Comparison of ENCODE assay signal across 8 cellular contexts in genomic region chr19:51593969-51594773, GRCh38. TPM values are rescaled to one million over a fixed set of nuclear protein-coding genes. Genes with fewer than 3 reads are reported as not detected.
DNase-seq lines count a peak whose midpoint lies in the region; ATAC-seq, FAIRE-seq and TF ChIP-seq lines count a peak whose summit lies in the region.

No MANE protein-coding gene starts in this region.

- no peaks in the 10 kb centered on the region for H3K27me3 ChIP-seq in upper lobe of left lung

- intact Hi-C loops in left cardiac atrium (cut with DNase I) = loop anchor here in 1 of 2 donors (10.0 kb wide), 1 partner anchor 61 kb away; no protein-coding TSS in a partner anchor
- intact Hi-C loops in posterior cingulate gyrus (cut with DNase I) = loop anchor here (1.0 to 10.0 kb wide), 3 partner anchors 23 to 485 kb away; partner anchors contain the start of genes CTU1, ZNF175 and ZNF649

- peak overlapping the region; percentile 50 to 72 (median 60) for H3K4me3 ChIP-seq in upper lobe of left lung

- H3K9me3 ChIP-seq in upper lobe of left lung = no peaks in the 10 kb centered on the region

- WGBS in upper lobe of left lung, 2 donors = 2% methylated on average over 23 to 57 of the region's 61 CpGs

- ATAC-seq in HG02840 (IDR thresholded peaks at IDR 0.05; ENCODE audit: low FRiP score, unreplicated experiment) (peak; percentile 98), left cardiac atrium (peak; percentile 99), upper lobe of left lung (ENCODE audit: low FRiP score in 2 of 2) (peak; percentile 99)

- peak overlapping the region in 2 of 4 donors; percentile 66 to 71 for H3K27ac ChIP-seq in upper lobe of left lung

- DNase-seq in GM12892 (ENCODE audit: insufficient read length) (peak; percentile 95), NCI-H1436 treated with DMSO at 0.1 percent for 48 hours (lab: John Stamatoyannopoulos, UW) (peak; percentile 91), T-helper 1 cell (peak; percentile 90 to 97 (median 92)), amygdala (lab: John Stamatoyannopoulos, UW) (peak; percentile 88 to 100 (median 97)), left cardiac atrium (peak; percentile 99), posterior cingulate gyrus (peak; percentile 98 to 100 (median 99)), upper lobe of left lung (peak; percentile 99 to 100)

- TF ChIP-seq EP300 in upper lobe of left lung (IDR thresholded peaks at IDR 0.05) = no peak

- peak in 1 of 6 experiments; percentile 16 for TF ChIP-seq CTCF in upper lobe of left lung (IDR thresholded peaks at IDR 0.05)

- 0 out of 2 replicates have a peak, but pooled peaks have one; percentile 35 for TF ChIP-seq POLR2A in GM12892 (IDR thresholded peaks at IDR 0.05; ENCODE audit: low read depth, low read length)
- TF ChIP-seq POLR2A in upper lobe of left lung (IDR thresholded peaks at IDR 0.05) = peak in 1 of 4 donors; percentile 12

- FAIRE-seq in GM12892 (lab: Jason Lieb, UNC) = peak; percentile 99

- H3K4me1 ChIP-seq in upper lobe of left lung = peaks cover 11 to 16% (median 14%) of the 10 kb centered on the region in 4 donors

- H3K36me3 ChIP-seq in upper lobe of left lung = no peaks in the 10 kb centered on the region

RNA-seq across cellular contexts. Expression of gene ZNF175, which starts 23.1 kb away (rescaled TPM):
- 5.9 TPM for polyA plus RNA-seq in GM12892 (2012; ENCODE audit: missing spikeins)
- total RNA-seq in left cardiac atrium = 10 to 100 TPM in 1 of 2 donors, 1 to 10 TPM in 1; 9.6 to 10.8 TPM
- total RNA-seq in upper lobe of left lung = 10 to 100 TPM in 4 of 6 donors, 1 to 10 TPM in 2; 5.3 to 23.3 (median 12.0) TPM

RNA-seq across cellular contexts. Expression of gene SIGLEC5, which starts 36.0 kb away (rescaled TPM):
- not detected for polyA plus RNA-seq in GM12892 (2012; ENCODE audit: missing spikeins)
- total RNA-seq in left cardiac atrium = under 1 TPM; 0.71 to 0.81 TPM
- 1 to 10 TPM in 3 of 6 donors, under 1 TPM in 1, not detected in 2; 0.46 to 9.4 (median 5.7) TPM for total RNA-seq in upper lobe of left lung

RNA-seq across cellular contexts. Expression of gene SIGLEC14, which starts 52.5 kb away (rescaled TPM):
- 3.0 TPM for polyA plus RNA-seq in GM12892 (2012; ENCODE audit: missing spikeins)
- total RNA-seq in left cardiac atrium = 1 to 10 TPM; 1.2 to 4.2 TPM
- total RNA-seq in upper lobe of left lung = 10 to 100 TPM in 4 of 6 donors, 1 to 10 TPM in 1, not detected in 1; 5.0 to 44.6 (median 22.3) TPM
